Comparison of ENCODE assay signal across 13 cellular contexts in the genomic region with DNA sequence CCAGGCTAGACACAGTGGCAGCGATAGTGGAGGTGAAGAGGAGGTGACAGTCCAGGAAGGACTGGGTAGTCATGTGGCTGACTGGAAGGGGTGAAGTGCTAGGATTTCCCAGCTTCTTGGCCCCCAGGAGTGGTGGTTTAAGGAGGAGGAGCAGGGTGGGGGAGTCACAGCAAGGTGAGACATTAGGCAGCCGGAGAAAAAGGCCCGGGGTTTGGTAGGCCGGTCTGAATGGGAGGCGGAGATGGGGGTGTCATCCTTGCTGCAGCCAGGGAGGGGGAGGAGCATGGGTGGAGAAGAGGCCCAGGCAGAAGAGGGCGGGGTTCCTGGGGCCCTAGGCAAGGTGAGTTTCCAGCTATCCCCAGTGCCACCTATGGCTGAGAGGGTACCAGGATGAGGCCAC. TPM values are rescaled to one million over a fixed set of nuclear protein-coding genes. Genes with fewer than 3 reads are reported as not detected.
DNase-seq lines count a peak whose midpoint lies in the region; FAIRE-seq and TF ChIP-seq lines count a peak whose summit lies in the region.
"Had no signal": no experiment of that assay in that cellular context is flagged by ENCODE, and none has a peak within 500 bp of the region (broad histone marks: within the 10 kb centered on the region; RNA-seq: fewer than 3 reads in every experiment).

No MANE protein-coding gene starts in this region.

- TF ChIP-seq POLR2A in breast epithelium (IDR thresholded peaks at IDR 0.05) = no peak

- TF ChIP-seq CTCF in MCF 10A (IDR thresholded peaks at IDR 0.05; ENCODE audit: unreplicated experiment) (no peak), breast epithelium (IDR thresholded peaks at IDR 0.05) (no peak), bronchial epithelial cell (IDR thresholded peaks at IDR 0.05; ENCODE audit: insufficient read depth, low read length, severe bottlenecking) (no peak), neural crest cell (conservative IDR thresholded peaks at IDR 0.05) (no peak)

- H3K36me3 ChIP-seq in breast epithelium = no peaks in the 10 kb centered on the region
- no peaks in the 10 kb centered on the region for H3K36me3 ChIP-seq in bronchial epithelial cell (ENCODE audit: control insufficient read depth, insufficient read depth, low read length)
- H3K36me3 ChIP-seq: prostate gland had no signal

- no peak overlapping the region for H3K27ac ChIP-seq in breast epithelium
- H3K27ac ChIP-seq: left lung, prostate gland, thoracic aorta had no signal

- H3K9me3 ChIP-seq in breast epithelium = no peaks in the 10 kb centered on the region
- H3K9me3 ChIP-seq: BLaER1, left lung, prostate gland, thoracic aorta had no signal

- H3K4me3 Mint-ChIP-seq in MCF 10A (ENCODE audit: unreplicated experiment) = no peak overlapping the region
- H3K4me3 Mint-ChIP-seq in neural crest cell = peak overlapping the region; percentile 14

- H3K27me3 ChIP-seq in breast epithelium (no peaks in the 10 kb centered on the region), bronchial epithelial cell (ENCODE audit: control insufficient read depth, insufficient read depth, low read length) (no peaks in the 10 kb centered on the region)
- H3K27me3 ChIP-seq: BLaER1, left lung had no signal

- peaks cover 7% of the 10 kb centered on the region for H3K4me1 Mint-ChIP-seq in MCF 10A (ENCODE audit: insufficient read depth, unreplicated experiment)
- H3K4me1 Mint-ChIP-seq in neural crest cell = peaks cover 12% of the 10 kb centered on the region

- H3K4me1 ChIP-seq in breast epithelium = peaks cover 2 to 5% of the 10 kb centered on the region in 2 donors
- H3K4me1 ChIP-seq: prostate gland had no signal

- H3K27me3 Mint-ChIP-seq in MCF 10A (ENCODE audit: insufficient read depth, unreplicated experiment) = no peaks in the 10 kb centered on the region
- peaks cover 13% of the 10 kb centered on the region for H3K27me3 Mint-ChIP-seq in neural crest cell (ENCODE audit: low read depth)

- no peak overlapping the region for H3K4me3 ChIP-seq in breast epithelium
- no peak overlapping the region for H3K4me3 ChIP-seq in bronchial epithelial cell (ENCODE audit: low read depth, low read length)
- H3K4me3 ChIP-seq: BLaER1, left lung, prostate gland, thoracic aorta had no signal

- CTCF ChIA-PET in MCF 10A (lab: Yijun Ruan, JAX) = interaction anchor here (1.8 kb wide), 1 partner anchor 68 kb away, joined by 5 read pairs; no protein-coding TSS in a partner anchor

- FAIRE-seq in bronchial epithelial cell (lab: Jason Lieb, UNC) (no peak), urothelium cell line (lab: Jason Lieb, UNC) (no peak)

- DNase-seq in MCF 10A (ENCODE audit: unreplicated experiment) = peak; percentile 41
- no peak for DNase-seq in breast epithelium (ENCODE audit: low spot score in 2 of 2)
- DNase-seq in NCI-H69 (lab: John Stamatoyannopoulos, UW) = peak; percentile 28
- DNase-seq in bronchial epithelial cell (ENCODE audit: low read depth) = peak; percentile 58
- DNase-seq in neural crest cell (ENCODE audit: low read depth, low spot score) = no peak
- no peak for DNase-seq in NCI-H2107 (lab: John Stamatoyannopoulos, UW)
- DNase-seq in urothelium cell line (ENCODE audit: low spot score) = no peak
- no peak for DNase-seq in mesenteric fat pad (ENCODE audit: low spot score)
- DNase-seq: left lung, NCI-H524 treated with DMSO at 0.1 percent for 48 hours had no signal

- H3K9me3 Mint-ChIP-seq in MCF 10A (ENCODE audit: unreplicated experiment) (no peaks in the 10 kb centered on the region), neural crest cell (no peaks in the 10 kb centered on the region)

- POLR2A ChIA-PET in MCF 10A (lab: Yijun Ruan, JAX) = interaction anchor here (0.6 to 2.9 kb wide), 5 partner anchors 9 to 769 kb away, joined by 3 to 9 read pairs (median 4); a partner anchor contains a TSS

- H3K27ac Mint-ChIP-seq in MCF 10A (ENCODE audit: low read depth, unreplicated experiment) (no peak overlapping the region), neural crest cell (ENCODE audit: unreplicated experiment) (no peak overlapping the region)

- BruUV-seq in MCF 10A (replicated peaks; lab: Mats Ljungman, UMichigan) = no TSS peak

- intact Hi-C loops in MCF 10A (cut with micrococcal nuclease) (no loop called here), breast epithelium (cut with DNase I; ENCODE audit: low total_unique reads) (no loop called here)

- no peaks in the 10 kb centered on the region for H3K36me3 Mint-ChIP-seq in MCF 10A (ENCODE audit: insufficient read depth, unreplicated experiment)
- no peaks in the 10 kb centered on the region for H3K36me3 Mint-ChIP-seq in neural crest cell (ENCODE audit: low read depth)

RNA-seq across cellular contexts. Expression of a gene that starts 6.1 kb away (rescaled TPM):
- total RNA-seq in MCF 10A (2022) = 4.9 TPM in 2 replicates
- 10 to 100 TPM; 18.2 to 27.9 (median 25.5) TPM for total RNA-seq in breast epithelium
- total RNA-seq in bronchial epithelial cell = 11.1 and 15.1 TPM in 2 replicates
- total RNA-seq in neural crest cell = 17.5 and 23.6 TPM in 2 replicates
- total RNA-seq in mesenteric fat pad = 54.5 TPM

RNA-seq across cellular contexts. Expression of a gene that starts 18.7 kb away (rescaled TPM):
- total RNA-seq in MCF 10A (2022) (82.1 and 83.0 TPM in 2 replicates), breast epithelium (10 to 100 TPM; 45.0 to 57.7 (median 46.2) TPM), bronchial epithelial cell (9.5 and 15.2 TPM in 2 replicates), neural crest cell (49.0 and 53.7 TPM in 2 replicates), mesenteric fat pad (80.0 TPM)

RNA-seq across cellular contexts. Expression of a gene that starts 28.4 kb away (rescaled TPM):
- 40.9 and 45.8 TPM in 2 replicates for total RNA-seq in MCF 10A (2022)
- 10 to 100 TPM; 13.4 to 21.0 (median 20.1) TPM for total RNA-seq in breast epithelium
- total RNA-seq in bronchial epithelial cell = 5.3 and 10.2 TPM in 2 replicates
- total RNA-seq in neural crest cell = 58.2 and 58.9 TPM in 2 replicates
- 30.6 TPM for total RNA-seq in mesenteric fat pad

RNA-seq across cellular contexts. Expression of a gene that starts 29.9 kb away (rescaled TPM):
- total RNA-seq in MCF 10A (2022) = 35.2 and 39.7 TPM in 2 replicates
- total RNA-seq in breast epithelium = 10 to 100 TPM; 30.4 to 39.0 (median 36.7) TPM
- total RNA-seq in bronchial epithelial cell = 11.1 and 18.6 TPM in 2 replicates
- 88.3 and 94.0 TPM in 2 replicates for total RNA-seq in neural crest cell
- total RNA-seq in mesenteric fat pad = 67.6 TPM

RNA-seq across cellular contexts. Expression of a gene that starts 48.4 kb away (rescaled TPM):
- total RNA-seq in MCF 10A (2022) (0.25 TPM in 1 of 2 replicates, not detected in the other), breast epithelium (1 to 10 TPM in 1 of 3 donors, under 1 TPM in 2; 0.33 to 2.2 (median 0.80) TPM), bronchial epithelial cell (0.79 and 4.1 TPM in 2 replicates), neural crest cell (1.0 and 1.1 TPM in 2 replicates), mesenteric fat pad (1.5 TPM)

Comparison
In these comparisons a context has a peak if more than half of its experiments do, and no peak if none do; other contexts are left out.
1. DNase-seq: peak in MCF 10A (single experiment), NCI-H69 (single experiment) and bronchial epithelial cell (single experiment); none in breast epithelium (0 of 2), neural crest cell (single experiment), NCI-H2107 (single experiment), urothelium cell line (single experiment) and mesenteric fat pad (single experiment).